ENCODE assay signal across 8 cellular contexts in genomic region chr11:107018902-107019493, GRCh38. TPM values are rescaled to one million over a fixed set of nuclear protein-coding genes. Genes with fewer than 3 reads are reported as not detected.
DNase-seq lines count a peak whose midpoint lies in the region; ATAC-seq and TF ChIP-seq lines count a peak whose summit lies in the region.

No MANE protein-coding gene starts in this region.

- no peak overlapping the region for H3K9ac ChIP-seq in HUES48 (ENCODE audit: low read depth, low read length)

- H3K36me3 ChIP-seq in HUES48 (ENCODE audit: control insufficient read depth, insufficient read depth, low read length) (no peaks in the 10 kb centered on the region), neuron (ENCODE audit: insufficient read depth, low read length) (no peaks in the 10 kb centered on the region)

- H3K4me3 Mint-ChIP-seq in Calu3 (ENCODE audit: low read depth, unreplicated experiment), result peak overlapping the region; percentile 65
- peak overlapping the region; percentile 17 for H3K4me3 Mint-ChIP-seq in activated T-helper 17 cell treated with anti-CD3 and anti-CD28 coated beads, Interleukin-2, amount 50 U/mL, for 72 hours

- H3K9me3 ChIP-seq in HUES48 (ENCODE audit: control insufficient read depth, insufficient read depth, low read length) (no peaks in the 10 kb centered on the region), neuron (ENCODE audit: low read length) (no peaks in the 10 kb centered on the region)

- no peak for TF ChIP-seq CTCF in Calu3 (IDR thresholded peaks at IDR 0.05; ENCODE audit: unreplicated experiment)

- H3K36me3 Mint-ChIP-seq in Calu3 (ENCODE audit: insufficient read depth, unreplicated experiment), result peaks cover 15% of the 10 kb centered on the region
- H3K36me3 Mint-ChIP-seq in activated T-helper 17 cell treated with anti-CD3 and anti-CD28 coated beads, Interleukin-2, amount 50 U/mL, for 72 hours (ENCODE audit: low read depth), result no peaks in the 10 kb centered on the region

- peaks cover 9% of the 10 kb centered on the region for H3K4me1 Mint-ChIP-seq in Calu3 (ENCODE audit: low read depth, unreplicated experiment)
- H3K4me1 Mint-ChIP-seq in activated T-helper 17 cell treated with anti-CD3 and anti-CD28 coated beads, Interleukin-2, amount 50 U/mL, for 72 hours, result no peaks in the 10 kb centered on the region

- no peaks in the 10 kb centered on the region for H3K9me3 Mint-ChIP-seq in Calu3 (ENCODE audit: low read depth, unreplicated experiment)
- H3K9me3 Mint-ChIP-seq in activated T-helper 17 cell treated with anti-CD3 and anti-CD28 coated beads, Interleukin-2, amount 50 U/mL, for 72 hours, result peaks cover 3% of the 10 kb centered on the region

- peak overlapping the region; percentile 58 for H3K4me3 ChIP-seq in HUES48 (ENCODE audit: low read depth, low read length)
- H3K4me3 ChIP-seq in neuron (ENCODE audit: low read length), result peak overlapping the region; percentile 56

- intact Hi-C loops in Calu3 (cut with micrococcal nuclease; ENCODE audit: unreplicated experiment), result loop anchor here (10.0 kb wide), 1 partner anchor 934 kb away; no protein-coding TSS in a partner anchor

- H3K4me1 ChIP-seq in HUES48 (ENCODE audit: control insufficient read depth, insufficient read depth, low read length) (peaks cover 4% of the 10 kb centered on the region; the same call in 1 of the 2 replicates), neuron (ENCODE audit: insufficient read depth, low read length) (peaks cover 26% of the 10 kb centered on the region)

- peak overlapping the region; percentile 99 for H2AFZ ChIP-seq in neuron (ENCODE audit: low read depth, low read length)

- no TSS peak for BruUV-seq in Calu3 (replicated peaks; lab: Mats Ljungman, UMichigan)

- no peak overlapping the region for H3K27ac Mint-ChIP-seq in Calu3 (ENCODE audit: unreplicated experiment)
- H3K27ac Mint-ChIP-seq in activated T-helper 17 cell treated with anti-CD3 and anti-CD28 coated beads, Interleukin-2, amount 50 U/mL, for 72 hours, result no peak overlapping the region

- H3K27me3 ChIP-seq in HUES48 (ENCODE audit: control insufficient read depth, insufficient read depth, low read length), result peaks cover 23% of the 10 kb centered on the region
- H3K27me3 ChIP-seq in neuron (ENCODE audit: insufficient read depth, low read length), result no peaks in the 10 kb centered on the region

- H3K27ac ChIP-seq in HUES48 (ENCODE audit: low read depth, low read length), result no peak overlapping the region

- DNase-seq in Calu3 (peak; percentile 48), germinal center (ENCODE audit: low spot score) (peak; percentile 7), NCI-H2081 treated with DMSO at 0.1 percent for 48 hours (lab: John Stamatoyannopoulos, UW) (no peak), OCI-M1 (lab: John Stamatoyannopoulos, UW) (no peak)

- ATAC-seq in activated T-helper 17 cell treated with anti-CD3 and anti-CD28 coated beads, Interleukin-2, amount 50 U/mL, for 72 hours (replicated peaks), result no peak
- ATAC-seq in GM21390 (IDR thresholded peaks at IDR 0.05; ENCODE audit: unreplicated experiment), result no peak

- CTCF ChIA-PET in Calu3 (lab: Charles Lee), result no interaction called here

- H3K27me3 Mint-ChIP-seq in Calu3 (ENCODE audit: unreplicated experiment), result peaks cover 42% of the 10 kb centered on the region
- peaks cover 39% of the 10 kb centered on the region for H3K27me3 Mint-ChIP-seq in activated T-helper 17 cell treated with anti-CD3 and anti-CD28 coated beads, Interleukin-2, amount 50 U/mL, for 72 hours

RNA-seq across cellular contexts. Expression of gene GUCY1A2, which starts 0.7 kb away (rescaled TPM):
- total RNA-seq in Calu3 (2022), result 0.12 TPM in 1 of 2 replicates, not detected in the other
- under 1 TPM; 0.06 to 0.08 TPM for total RNA-seq in activated T-helper 17 cell treated with anti-CD3 and anti-CD28 coated beads, Interleukin-2, amount 50 U/mL, for 72 hours

Comparison
In these comparisons a context has a peak if more than half of its experiments do, and no peak if none do; other contexts are left out.
1. DNase-seq: peak in Calu3 (single experiment) and germinal center (single experiment); none in NCI-H2081 treated with DMSO at 0.1 percent for 48 hours (single experiment) and OCI-M1 (single experiment).